8 cellular contexts compared by ENCODE assay signal in the genomic region with DNA sequence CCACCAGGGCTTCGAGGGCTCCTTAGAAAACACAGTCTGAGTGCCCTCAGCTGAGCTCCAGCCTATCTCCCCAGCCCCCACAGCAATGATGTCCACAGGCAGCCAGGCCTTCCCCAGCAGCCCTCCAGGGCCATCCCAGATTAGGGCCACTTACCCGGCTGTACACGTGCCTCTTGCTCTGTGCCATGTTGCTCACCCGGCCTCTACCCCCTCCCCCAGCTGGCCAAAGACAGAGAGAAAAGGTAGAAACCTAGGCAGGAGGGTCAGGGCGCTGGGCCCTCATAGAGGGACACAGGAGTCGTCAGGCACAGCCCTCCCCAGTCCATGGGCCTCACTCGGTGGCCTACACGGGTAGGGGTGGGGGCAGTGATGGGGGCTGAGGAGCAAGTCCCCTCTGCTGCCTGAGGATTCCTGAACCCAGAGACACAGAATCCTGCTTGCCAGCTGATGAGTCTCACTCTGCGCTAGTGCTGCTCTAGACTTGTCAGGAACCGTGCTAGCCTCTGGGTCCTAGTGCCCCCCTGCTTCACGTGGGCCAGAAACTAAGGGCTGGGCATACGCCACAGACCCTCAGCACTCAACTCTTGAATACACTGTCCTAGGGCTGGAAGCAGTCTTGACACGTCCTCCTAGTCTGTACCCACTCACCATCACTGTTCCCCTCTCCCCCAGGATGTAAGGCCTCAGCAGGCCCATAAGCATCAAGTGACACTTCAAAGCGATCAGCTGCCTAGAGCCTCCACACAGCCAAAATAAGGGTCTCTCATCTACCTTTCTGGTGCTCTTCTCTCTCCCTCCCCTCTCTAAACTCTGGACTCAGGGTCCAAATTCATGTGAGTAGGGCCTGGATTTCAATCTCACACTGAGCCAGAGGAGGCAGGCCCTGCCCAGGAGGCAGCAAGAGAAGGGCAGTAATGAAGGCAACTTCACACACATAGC. TPM values are rescaled to one million over a fixed set of nuclear protein-coding genes. Genes with fewer than 3 reads are reported as not detected.
DNase-seq lines count a peak whose midpoint lies in the region; ATAC-seq and TF ChIP-seq lines count a peak whose summit lies in the region.

A gene (minus strand): TSS at position 461 of the 939 bp plus-strand sequence. CDS start 274 bp downstream, at position 187.

- H3K9me3 Mint-ChIP-seq in activated T-helper 2 cell treated with anti-CD3 and anti-CD28 coated beads, Interferon-gamma antibody, Interleukin-2, Interleukin-4, amounts not matched to agents 10 μg/mL and 5 μg/mL and 100 μg/mL, durations not matched to agents 14 hours and 24 hours and 36 hours = no peaks in the 10 kb centered on the region

- 41% methylated on average over 14 of the region's 14 CpGs; no CpG with 5 or more reads in 1 of the 2 donors for WGBS in transverse colon (ENCODE audit: low coverage in 1 of 2), 2 donors

- H3K36me3 ChIP-seq in muscle layer of duodenum (ENCODE audit: control insufficient read depth in 1 of 2, insufficient read depth in 2 of 2, low read length in 2 of 2) = peaks cover 21 to 27% of the 10 kb centered on the region in 2 donors
- H3K36me3 ChIP-seq in transverse colon = peaks cover 0 to 9% (median 0%) of the 10 kb centered on the region in 4 donors
- peaks cover 12% of the 10 kb centered on the region for H3K36me3 ChIP-seq in effector memory CD4-positive, alpha-beta T cell (ENCODE audit: control insufficient read depth, insufficient read depth, low read length)

- peaks cover 13% of the 10 kb centered on the region for H3K4me1 Mint-ChIP-seq in activated T-helper 2 cell treated with anti-CD3 and anti-CD28 coated beads, Interferon-gamma antibody, Interleukin-2, Interleukin-4, amounts not matched to agents 10 μg/mL and 5 μg/mL and 100 μg/mL, durations not matched to agents 14 hours and 24 hours and 36 hours (ENCODE audit: low read depth)

- TF ChIP-seq POLR2A in transverse colon (IDR thresholded peaks at IDR 0.05) = no peak

- H3K4me3 Mint-ChIP-seq in activated T-helper 2 cell treated with anti-CD3 and anti-CD28 coated beads, Interferon-gamma antibody, Interleukin-2, Interleukin-4, amounts not matched to agents 10 μg/mL and 5 μg/mL and 100 μg/mL, durations not matched to agents 14 hours and 24 hours and 36 hours (ENCODE audit: low read depth) = no peak within 1 kb of the TSS

- H3K4me3 ChIP-seq in fibroblast of the aortic adventitia (ENCODE audit: low read depth, low read length) (peak within 1 kb of the TSS; percentile 78), muscle layer of duodenum (ENCODE audit: low read depth in 1 of 2, low read length in 2 of 2) (peak within 1 kb of the TSS; percentile 55 to 64), transverse colon (peak within 1 kb of the TSS; percentile 10 to 32 (median 22))
- H3K4me3 ChIP-seq in effector memory CD4-positive, alpha-beta T cell (ENCODE audit: insufficient read depth, low read depth, low read length, poor library complexity, severe bottlenecking) = no peak within 1 kb of the TSS

- peak within 1 kb of the TSS; percentile 6 for H3K27ac Mint-ChIP-seq in activated T-helper 2 cell treated with anti-CD3 and anti-CD28 coated beads, Interferon-gamma antibody, Interleukin-2, Interleukin-4, amounts not matched to agents 10 μg/mL and 5 μg/mL and 100 μg/mL, durations not matched to agents 14 hours and 24 hours and 36 hours

- H3K27me3 ChIP-seq in muscle layer of duodenum (ENCODE audit: low read depth, low read length) (no peaks in the 10 kb centered on the region), transverse colon (no peaks in the 10 kb centered on the region)
- no peaks in the 10 kb centered on the region for H3K27me3 ChIP-seq in effector memory CD4-positive, alpha-beta T cell (replicated peaks; ENCODE audit: control insufficient read depth, insufficient read depth, low read length, poor library complexity, severe bottlenecking)

- TF ChIP-seq EP300 in transverse colon (IDR thresholded peaks at IDR 0.05; ENCODE audit: low read depth) = no peak

- H3K36me3 Mint-ChIP-seq in activated T-helper 2 cell treated with anti-CD3 and anti-CD28 coated beads, Interferon-gamma antibody, Interleukin-2, Interleukin-4, amounts not matched to agents 10 μg/mL and 5 μg/mL and 100 μg/mL, durations not matched to agents 14 hours and 24 hours and 36 hours (ENCODE audit: low read depth) = peaks cover 16% of the 10 kb centered on the region

- in situ Hi-C loops in G401 (cut with HindIII; ENCODE audit: low sequenced_read_pairs) = no loop called here
- in situ Hi-C loops in transverse colon (cut with MboI; ENCODE audit: low pct_ligation_motif_present in 1 of 4, low pct_unique_long_range_greater_than_20kb in 1 of 4, low sequenced_read_pairs in 3 of 4) = no loop called here

- H3K4me1 ChIP-seq in muscle layer of duodenum (ENCODE audit: control insufficient read depth in 1 of 2, insufficient read depth in 2 of 2, low read length in 2 of 2) (peaks cover 19 to 35% of the 10 kb centered on the region in 2 donors), transverse colon (peaks cover 10 to 37% (median 26%) of the 10 kb centered on the region in 4 donors)
- H3K4me1 ChIP-seq in effector memory CD4-positive, alpha-beta T cell (ENCODE audit: control insufficient read depth, insufficient read depth, low read length, poor library complexity, severe bottlenecking) = peaks cover 12% of the 10 kb centered on the region

- H3K27ac ChIP-seq in muscle layer of duodenum (ENCODE audit: low read length) (peak within 1 kb of the TSS; percentile 20), transverse colon (peak within 1 kb of the TSS in 1 of 4 donors; percentile 37)
- no peak within 1 kb of the TSS for H3K27ac ChIP-seq in effector memory CD4-positive, alpha-beta T cell (ENCODE audit: insufficient read depth, low read length, poor library complexity, severe bottlenecking)

- H3K27me3 Mint-ChIP-seq in activated T-helper 2 cell treated with anti-CD3 and anti-CD28 coated beads, Interferon-gamma antibody, Interleukin-2, Interleukin-4, amounts not matched to agents 10 μg/mL and 5 μg/mL and 100 μg/mL, durations not matched to agents 14 hours and 24 hours and 36 hours (ENCODE audit: low read depth) = no peaks in the 10 kb centered on the region

- intact Hi-C loops in activated T-helper 2 cell treated with anti-CD3 and anti-CD28 coated beads, Interferon-gamma antibody, Interleukin-2, Interleukin-4, amounts not matched to agents 10 μg/mL and 5 μg/mL and 100 μg/mL, durations not matched to agents 14 hours and 24 hours and 36 hours (cut with micrococcal nuclease) = no loop called here
- intact Hi-C loops in transverse colon (cut with DNase I; ENCODE audit: low total_unique reads) = no loop called here

- no peak for ATAC-seq in GM18519 (IDR thresholded peaks at IDR 0.05; ENCODE audit: low FRiP score, unreplicated experiment)

- TF ChIP-seq CTCF in fibroblast of the aortic adventitia (IDR thresholded peaks at IDR 0.05; ENCODE audit: insufficient read depth, low read length) (no peak), transverse colon (IDR thresholded peaks at IDR 0.05) (no peak)

- DNase-seq in G401 (ENCODE audit: low spot score) (peak; percentile 88), HuH-7 (ENCODE audit: low spot score) (peak; percentile 26), fibroblast of the aortic adventitia (ENCODE audit: low read depth) (peak; percentile 66), transverse colon (peak; percentile 43)
- DNase-seq in activated T-helper 2 cell treated with anti-CD3 and anti-CD28 coated beads, Interferon-gamma antibody, Interleukin-2, Interleukin-4, amounts not matched to agents 10 μg/mL and 5 μg/mL and 100 μg/mL, durations not matched to agents 14 hours and 24 hours and 36 hours (ENCODE audit: low spot score) = no peak
- DNase-seq in effector memory CD4-positive, alpha-beta T cell = no peak

- no peaks in the 10 kb centered on the region for H3K9me3 ChIP-seq in muscle layer of duodenum (ENCODE audit: control insufficient read depth in 1 of 2, low read length in 2 of 2)
- H3K9me3 ChIP-seq in transverse colon = no peaks in the 10 kb centered on the region
- no peaks in the 10 kb centered on the region for H3K9me3 ChIP-seq in effector memory CD4-positive, alpha-beta T cell (ENCODE audit: control insufficient read depth, low read length)

RNA-seq across cellular contexts. Expression of the gene that starts here (rescaled TPM):
- 124 and 145 TPM in 2 replicates for total RNA-seq in G401 (2014; rRNA removed; shearing (Covaris generic))
- 91.1 and 104 TPM in 2 replicates for total RNA-seq in activated T-helper 2 cell treated with anti-CD3 and anti-CD28 coated beads, Interferon-gamma antibody, Interleukin-2, Interleukin-4, amounts not matched to agents 10 μg/mL and 5 μg/mL and 100 μg/mL, durations not matched to agents 14 hours and 24 hours and 36 hours
- total RNA-seq in fibroblast of the aortic adventitia (ENCODE audit: low replicate concordance) = 147 and 293 TPM in 2 replicates
- 100 to 1,000 TPM; 109 to 134 (median 122) TPM for total RNA-seq in transverse colon

Comparison
In these comparisons a context has a peak if more than half of its experiments do, and no peak if none do; other contexts are left out.
1. DNase-seq: peak in G401 (single experiment), HuH-7 (single experiment), fibroblast of the aortic adventitia (single experiment) and transverse colon (single experiment); none in activated T-helper 2 cell treated with anti-CD3 and anti-CD28 coated beads, Interferon-gamma antibody, Interleukin-2, Interleukin-4, amounts not matched to agents 10 μg/mL and 5 μg/mL and 100 μg/mL, durations not matched to agents 14 hours and 24 hours and 36 hours (single experiment) and effector memory CD4-positive, alpha-beta T cell (0 of 3).